ENCODE assay signal across 1 cellular context in genomic region chr1:90927674-90928073, GRCh38.
TF ChIP-seq lines count a peak whose summit lies in the region.

No MANE protein-coding gene starts in this region.

TF ChIP-seq in HEK293, 187 proteins besides CTCF, POLR2A, EP300 and RAD21:
- peak; percentile 76 for TF ChIP-seq ZNF366 (tag by site-specific recombination; conservative IDR thresholded peaks at IDR 0.05)
- peak; percentile 65; the same call in 1 of the 2 replicates for TF ChIP-seq ZNF121 (tag by site-specific recombination; IDR thresholded peaks at IDR 0.05)
